14 cellular contexts compared by ENCODE assay signal in genomic region chr2:88171966-88172365, GRCh38. TPM values are rescaled to one million over a fixed set of nuclear protein-coding genes. Genes with fewer than 3 reads are reported as not detected.
"Had no signal": no experiment of that assay in that cellular context is flagged by ENCODE, and none has a peak within 500 bp of the region (broad histone marks: within the 10 kb centered on the region; RNA-seq: fewer than 3 reads in every experiment).

No MANE protein-coding gene starts in this region.

- H3K27ac Mint-ChIP-seq: T-helper 1 cell treated with Interleukin-12 subunit alpha and Interleukin-12 subunit beta and Interleukin-4 antibody, amounts not matched to agents 30 μg/mL and 1 μg/mL, for 36 hours had no signal

- DNase-seq: activated CD4-positive, CD25-positive, alpha-beta regulatory T cell; activated gamma-delta T cell; central memory CD4-positive, alpha-beta T cell; cortex of kidney; effector CD8-positive, alpha-beta T cell; hippocampal formation; SK-N-SH; stimulated activated CD4-positive, alpha-beta T cell treated with anti-CD3 and anti-CD28 coated beads, Interleukin-2, amount 100 ng/mL, for 48 hours; stomach; uterus had no signal

- H3K27me3 ChIP-seq: stomach, uterus had no signal

- H3K36me3 ChIP-seq: thoracic aorta, uterus had no signal

- H3K27ac ChIP-seq: thoracic aorta, uterus had no signal

- H3K4me3 ChIP-seq: thoracic aorta had no signal

- H3K9me3 ChIP-seq: SK-N-SH, stomach, thoracic aorta, uterus had no signal

- H3K9me3 Mint-ChIP-seq: T-helper 1 cell treated with Interleukin-12 subunit alpha and Interleukin-12 subunit beta and Interleukin-4 antibody, amounts not matched to agents 30 μg/mL and 1 μg/mL, for 36 hours had no signal

- H3K4me1 ChIP-seq: uterus had no signal

RNA-seq across cellular contexts. Expression of gene THNSL2, which starts 1.8 kb away (rescaled TPM):
- polyA plus RNA-seq: SK-N-SH had no signal

RNA-seq across cellular contexts. Expression of gene FABP1, which starts 44.1 kb away (rescaled TPM):
- total RNA-seq: lower leg skin, osteocyte, thoracic aorta had no signal
- polyA plus RNA-seq: SK-N-SH had no signal
